In genomic region chr2:240469239-240469636, GRCh38 we compare ENCODE assay signal across 9 cellular contexts. TPM values are rescaled to one million over a fixed set of nuclear protein-coding genes. Genes with fewer than 3 reads are reported as not detected.
DNase-seq lines count a peak whose midpoint lies in the region; ATAC-seq and TF ChIP-seq lines count a peak whose summit lies in the region.
"Had no signal": no experiment of that assay in that cellular context is flagged by ENCODE, and none has a peak within 500 bp of the region (broad histone marks: within the 10 kb centered on the region; RNA-seq: fewer than 3 reads in every experiment).

No MANE protein-coding gene starts in this region.

- ATAC-seq in upper lobe of right lung (no peak), GM21786 (IDR thresholded peaks at IDR 0.05; ENCODE audit: unreplicated experiment) (no peak)

- no peaks in the 10 kb centered on the region for H3K4me1 ChIP-seq in upper lobe of right lung

- H3K4me3 ChIP-seq in WERI-Rb-1 (ENCODE audit: low read depth, low read length) (no peak overlapping the region), upper lobe of right lung (no peak overlapping the region)

- TF ChIP-seq CTCF in WERI-Rb-1 (IDR thresholded peaks at IDR 0.05; ENCODE audit: low read depth, low read length), result 0 out of 2 replicates have a peak, but pooled peaks have one; percentile 8
- TF ChIP-seq CTCF in upper lobe of right lung (IDR thresholded peaks at IDR 0.05), result no peak

- H3K27ac ChIP-seq in WERI-Rb-1, result no peak overlapping the region
- H3K27ac ChIP-seq in upper lobe of right lung, result no peak overlapping the region

- DNase-seq in activated naive CD4-positive, alpha-beta T cell treated with Interleukin-2 at 50 U/mL for 16 hours, result peak; percentile 0
- no peak for DNase-seq in activated naive CD4-positive, alpha-beta T cell (lab: John Stamatoyannopoulos, UW)
- no peak for DNase-seq in WERI-Rb-1
- DNase-seq in left kidney (ENCODE audit: low read depth, low spot score), result peak; percentile 49
- DNase-seq in upper lobe of right lung, result peak; percentile 48
- DNase-seq in EL, result no peak
- no peak for DNase-seq in NCI-H82 treated with DMSO at 0.1 percent for 48 hours (lab: John Stamatoyannopoulos, UW; ENCODE audit: unreplicated experiment)
- DNase-seq: SHP77 had no signal

- intact Hi-C loops in upper lobe of right lung (cut with DNase I), result no loop called here

- H3K27me3 ChIP-seq in WERI-Rb-1 (ENCODE audit: insufficient read depth, low read depth, severe bottlenecking), result no peaks in the 10 kb centered on the region
- no peaks in the 10 kb centered on the region for H3K27me3 ChIP-seq in upper lobe of right lung

- H3K9me3 ChIP-seq in WERI-Rb-1 (ENCODE audit: severe bottlenecking) (no peaks in the 10 kb centered on the region), upper lobe of right lung (peaks cover 13% of the 10 kb centered on the region)

- H3K36me3 ChIP-seq in WERI-Rb-1 (peaks cover 4% of the 10 kb centered on the region), upper lobe of right lung (no peaks in the 10 kb centered on the region)

RNA-seq across cellular contexts. Expression of gene GPC1, which starts 33.8 kb away (rescaled TPM):
- total RNA-seq in upper lobe of right lung, result 24.8 TPM

Comparison
In these comparisons a context has a peak if more than half of its experiments do, and no peak if none do; other contexts are left out.
1. DNase-seq: peak in activated naive CD4-positive, alpha-beta T cell treated with Interleukin-2 at 50 U/mL for 16 hours (single experiment), left kidney (single experiment) and upper lobe of right lung (single experiment); none in activated naive CD4-positive, alpha-beta T cell (0 of 4), WERI-Rb-1 (single experiment), EL (single experiment) and NCI-H82 treated with DMSO at 0.1 percent for 48 hours (single experiment).